In genomic region chr16:10412935-10413601, GRCh38 we compare ENCODE assay signal across 27 cellular contexts.
"Had no signal": no experiment of that assay in that cellular context is flagged by ENCODE, and none has a peak within 500 bp of the region (broad histone marks: within the 10 kb centered on the region; RNA-seq: fewer than 3 reads in every experiment).

No MANE protein-coding gene starts in this region.

- H3K27ac ChIP-seq: stomach, suprapubic skin, testis, thoracic aorta, thyroid gland, tibial artery, tibial nerve, transverse colon, upper lobe of left lung, upper lobe of right lung, uterus, vagina had no signal

- FAIRE-seq: urothelium cell line had no signal

- H3K4me1 ChIP-seq: stomach, suprapubic skin, testis, thyroid gland, tibial artery, tibial nerve, transverse colon, upper lobe of left lung, upper lobe of right lung, uterus, vagina had no signal

- H3K27me3 ChIP-seq: stomach, suprapubic skin, testis, thyroid gland, tibial artery, tibial nerve, transverse colon, upper lobe of left lung, upper lobe of right lung, uterus, vagina had no signal

- H3K36me3 ChIP-seq: suprapubic skin, thoracic aorta, thyroid gland, transverse colon, upper lobe of left lung, upper lobe of right lung, uterus, vagina had no signal

- ATAC-seq: stimulated activated effector memory CD8-positive, alpha-beta T cell treated with anti-CD3 and anti-CD28 coated beads, Interleukin-12 subunit alpha, Interleukin-12 subunit beta, amount 100 ng/mL, for 72 hours; stimulated activated memory B cell treated with anti-CD40 and anti-IgM and Interleukin-4, amounts not matched to agents 10 μg/mL and 1 μg/mL and 100 μg/mL, for 72 hours; stimulated activated naive B cell treated with anti-CD40 and anti-IgM and Interleukin-4, amounts not matched to agents 10 μg/mL and 1 μg/mL and 100 μg/mL, for 72 hours; stimulated activated naive CD8-positive, alpha-beta T cell treated with anti-CD3 and anti-CD28 coated beads, Interleukin-15, amount 100 ng/mL, for 72 hours; stimulated activated naive CD8-positive, alpha-beta T cell treated with anti-CD3 and anti-CD28 coated beads, Interleukin-15, Interleukin-2, amounts not matched to agents 100 U/mL and 50 U/mL, for 24 hours; upper lobe of right lung had no signal

- DNase-seq: stimulated activated CD4-positive, alpha-beta T cell treated with anti-CD3 and anti-CD28 coated beads, Interleukin-2, amount 100 ng/mL, for 48 hours; stimulated activated CD4-positive, alpha-beta T cell treated with anti-CD3 and anti-CD28 coated beads, Interleukin-4, amount 100 ng/mL, for 1 hour; stimulated activated CD4-positive, alpha-beta T cell treated with anti-CD3 and anti-CD28 coated beads, Interleukin-4, amount 100 ng/mL, for 24 hours; stimulated activated CD4-positive, alpha-beta T cell treated with anti-CD3 and anti-CD28 coated beads, Interleukin-4, amount 100 ng/mL, for 4 hours; stimulated activated CD8-positive, alpha-beta memory T cell treated with anti-CD3 and anti-CD28 coated beads, Interleukin-4, amount 100 ng/mL, for 48 hours; stimulated activated naive B cell treated with anti-CD40 and anti-IgM and Interleukin-4, amounts not matched to agents 10 μg/mL and 1 μg/mL and 100 μg/mL, for 72 hours; stimulated activated naive CD4-positive, alpha-beta T cell; stimulated activated naive CD4-positive, alpha-beta T cell treated with Interleukin-2 at 50 U/mL for 16 hours; stimulated activated naive CD8-positive, alpha-beta T cell treated with anti-CD3 and anti-CD28 coated beads, Interleukin-15, amount 100 ng/mL, for 72 hours; stimulated activated naive CD8-positive, alpha-beta T cell treated with anti-CD3 and anti-CD28 coated beads, Interleukin-15, Interleukin-2, amounts not matched to agents 100 U/mL and 50 U/mL, for 24 hours; stomach; substantia nigra; testis; thyroid gland; tibial artery; transverse colon; trophoblast cell; upper lobe of left lung; upper lobe of right lung; uterus had no signal

- H3K9me3 ChIP-seq: testis, thyroid gland had no signal

- H3K4me3 ChIP-seq: stomach, suprapubic skin, testis, thoracic aorta, thyroid gland, tibial artery, tibial nerve, transverse colon, upper lobe of left lung, upper lobe of right lung, uterus, vagina had no signal
